Comparison of ENCODE assay signal across 19 cellular contexts in genomic region chr21:25579402-25580016, GRCh38. TPM values are rescaled to one million over a fixed set of nuclear protein-coding genes. Genes with fewer than 3 reads are reported as not detected.
A peak's percentile ranks its signal among the peaks of the same experiment; 100 is the strongest.
DNase-seq lines count a peak whose midpoint lies in the region; ATAC-seq, FAIRE-seq and TF ChIP-seq lines count a peak whose summit lies in the region.
"Had no signal": no experiment of that assay in that cellular context is flagged by ENCODE, and none has a peak within 500 bp of the region (broad histone marks: within the 10 kb centered on the region; RNA-seq: fewer than 3 reads in every experiment).

No MANE protein-coding gene starts in this region.

- H3K4me2 ChIP-seq in GM12878 (ENCODE audit: control insufficient read depth, insufficient read depth), result no peak overlapping the region
- H3K4me2 ChIP-seq: PC-9 had no signal

- H3K27ac Mint-ChIP-seq in activated naive CD4-positive, alpha-beta T cell treated with anti-CD3 and anti-CD28 coated beads, Interleukin-2, amount 50 U/mL, for 24 hours, result peak overlapping the region; percentile 93
- H3K27ac Mint-ChIP-seq in activated naive CD4-positive, alpha-beta T cell treated with anti-CD3 and anti-CD28 coated beads, Interleukin-2, amount 10 ng/mL, durations not matched to agents 7 days and 5 days, result no peak overlapping the region
- peak overlapping the region; percentile 71 for H3K27ac Mint-ChIP-seq in stimulated activated memory B cell treated with anti-CD40 and anti-IgM and Interleukin-4, amounts not matched to agents 10 μg/mL and 1 μg/mL and 100 μg/mL, for 72 hours

- H3K9me3 Mint-ChIP-seq in activated naive CD4-positive, alpha-beta T cell treated with anti-CD3 and anti-CD28 coated beads, Interleukin-2, amount 50 U/mL, for 24 hours, result no peaks in the 10 kb centered on the region
- H3K9me3 Mint-ChIP-seq in activated naive CD4-positive, alpha-beta T cell treated with anti-CD3 and anti-CD28 coated beads, Interleukin-2, amount 10 ng/mL, durations not matched to agents 7 days and 5 days, result no peaks in the 10 kb centered on the region
- H3K9me3 Mint-ChIP-seq in stimulated activated memory B cell treated with anti-CD40 and anti-IgM and Interleukin-4, amounts not matched to agents 10 μg/mL and 1 μg/mL and 100 μg/mL, for 72 hours, result no peaks in the 10 kb centered on the region

- CTCF ChIA-PET in activated naive CD4-positive, alpha-beta T cell treated with anti-CD3 and anti-CD28 coated beads, Interleukin-2, amount 10 ng/mL, durations not matched to agents 7 days and 5 days (lab: Charles Lee), result no interaction called here
- CTCF ChIA-PET in GM12878 (lab: Yijun Ruan, JAX), result no interaction called here

- no peaks in the 10 kb centered on the region for H3K9me3 ChIP-seq in GM12878 (replicated peaks; ENCODE audit: control insufficient read depth, insufficient read depth, low read length)
- H3K9me3 ChIP-seq: MG63 had no signal

- TF ChIP-seq POLR2A in GM12878 (IDR thresholded peaks at IDR 0.05; ENCODE audit: low read depth, low read length), result no peak

- peaks cover 11% of the 10 kb centered on the region for H3K4me1 ChIP-seq in GM12878 (ENCODE audit: control insufficient read depth, insufficient read depth, low read length)

- RAD21 ChIA-PET in GM12878 (lab: Charles Lee; ENCODE audit: unreplicated experiment), result interaction anchor here (14.5 kb wide), 1 partner anchor 156 kb away, joined by 253 read pairs; no protein-coding TSS in a partner anchor

- in situ Hi-C loops in GM12878 (cut with MboI), result no loop called here

- TF ChIP-seq RAD21 in GM12878 (IDR thresholded peaks at IDR 0.05; ENCODE audit: insufficient read depth, low read depth, low read length), result no peak

- no peaks in the 10 kb centered on the region for H3K27me3 Mint-ChIP-seq in activated naive CD4-positive, alpha-beta T cell treated with anti-CD3 and anti-CD28 coated beads, Interleukin-2, amount 50 U/mL, for 24 hours
- no peaks in the 10 kb centered on the region for H3K27me3 Mint-ChIP-seq in activated naive CD4-positive, alpha-beta T cell treated with anti-CD3 and anti-CD28 coated beads, Interleukin-2, amount 10 ng/mL, durations not matched to agents 7 days and 5 days
- no peaks in the 10 kb centered on the region for H3K27me3 Mint-ChIP-seq in stimulated activated memory B cell treated with anti-CD40 and anti-IgM and Interleukin-4, amounts not matched to agents 10 μg/mL and 1 μg/mL and 100 μg/mL, for 72 hours

- peaks cover 7% of the 10 kb centered on the region for H3K79me2 ChIP-seq in GM12878 (ENCODE audit: control insufficient read depth, insufficient read depth, low read length)

- POLR2A ChIA-PET in GM12878 (lab: Charles Lee), result no interaction called here

- no peak overlapping the region for H3K4me3 ChIP-seq in GM12878
- H3K4me3 ChIP-seq: GM23248, MG63, PC-9 had no signal

- no peak overlapping the region for H3K4me3 Mint-ChIP-seq in activated naive CD4-positive, alpha-beta T cell treated with anti-CD3 and anti-CD28 coated beads, Interleukin-2, amount 50 U/mL, for 24 hours
- no peak overlapping the region for H3K4me3 Mint-ChIP-seq in activated naive CD4-positive, alpha-beta T cell treated with anti-CD3 and anti-CD28 coated beads, Interleukin-2, amount 10 ng/mL, durations not matched to agents 7 days and 5 days
- peak overlapping the region; percentile 24 for H3K4me3 Mint-ChIP-seq in stimulated activated memory B cell treated with anti-CD40 and anti-IgM and Interleukin-4, amounts not matched to agents 10 μg/mL and 1 μg/mL and 100 μg/mL, for 72 hours

- H2AFZ ChIP-seq in GM12878 (ENCODE audit: control insufficient read depth, low read depth, low read length), result no peak overlapping the region
- H2AFZ ChIP-seq: GM23248, PC-9 had no signal

- H3K27ac ChIP-seq in GM12878 (ENCODE audit: control insufficient read depth, insufficient read depth), result no peak overlapping the region
- H3K27ac ChIP-seq: GM23248, PC-9 had no signal

- SMC1A ChIA-PET in GM12878 (lab: Charles Lee; ENCODE audit: uncharacterized antibody, unreplicated experiment), result no interaction called here

- H3K4me1 Mint-ChIP-seq in activated naive CD4-positive, alpha-beta T cell treated with anti-CD3 and anti-CD28 coated beads, Interleukin-2, amount 50 U/mL, for 24 hours, result peaks cover 51% of the 10 kb centered on the region
- peaks cover 39% of the 10 kb centered on the region for H3K4me1 Mint-ChIP-seq in activated naive CD4-positive, alpha-beta T cell treated with anti-CD3 and anti-CD28 coated beads, Interleukin-2, amount 10 ng/mL, durations not matched to agents 7 days and 5 days
- H3K4me1 Mint-ChIP-seq in stimulated activated memory B cell treated with anti-CD40 and anti-IgM and Interleukin-4, amounts not matched to agents 10 μg/mL and 1 μg/mL and 100 μg/mL, for 72 hours, result peaks cover 68% of the 10 kb centered on the region

- FAIRE-seq in RCC 7860 (lab: Jason Lieb, UNC) (peak; percentile 66), GM12878 (lab: Jason Lieb, UNC) (no peak)

- peaks cover 27% of the 10 kb centered on the region for H3K36me3 Mint-ChIP-seq in activated naive CD4-positive, alpha-beta T cell treated with anti-CD3 and anti-CD28 coated beads, Interleukin-2, amount 50 U/mL, for 24 hours
- H3K36me3 Mint-ChIP-seq in activated naive CD4-positive, alpha-beta T cell treated with anti-CD3 and anti-CD28 coated beads, Interleukin-2, amount 10 ng/mL, durations not matched to agents 7 days and 5 days, result peaks cover 44% of the 10 kb centered on the region
- peaks cover 64% of the 10 kb centered on the region for H3K36me3 Mint-ChIP-seq in stimulated activated memory B cell treated with anti-CD40 and anti-IgM and Interleukin-4, amounts not matched to agents 10 μg/mL and 1 μg/mL and 100 μg/mL, for 72 hours

- no peak overlapping the region for H3K9ac ChIP-seq in GM12878 (ENCODE audit: control insufficient read depth, insufficient read depth, low read length)
- H3K9ac ChIP-seq: GM23248 had no signal

- no peak for TF ChIP-seq CTCF in GM12878 (IDR thresholded peaks at IDR 0.05 in 2 of 3, conservative IDR thresholded peaks at IDR 0.05 in 1 of 3; ENCODE audit: control insufficient read depth in 2 of 3, extremely low read depth in 1 of 3, insufficient read depth in 1 of 3, low read depth in 3 of 3, low read length in 3 of 3)

- no peaks in the 10 kb centered on the region for H3K27me3 ChIP-seq in GM12878 (replicated peaks in 1 of 2; ENCODE audit: control insufficient read depth in 2 of 2, insufficient read depth in 2 of 2, low read length in 1 of 2)
- H3K27me3 ChIP-seq: MG63 had no signal

- no TSS peak for BruUV-seq in GM12878 (replicated peaks; lab: Mats Ljungman, UMichigan)

- H4K20me1 ChIP-seq in GM12878 (ENCODE audit: control insufficient read depth, insufficient read depth), result no peaks in the 10 kb centered on the region

- no peak for ATAC-seq in GM12878
- ATAC-seq in stimulated activated memory B cell treated with anti-CD40 and anti-IgM and Interleukin-4, amounts not matched to agents 10 μg/mL and 1 μg/mL and 100 μg/mL, for 72 hours, result no peak

- intact Hi-C loops in GM12878 (cut with micrococcal nuclease; ENCODE audit: unreplicated experiment), result no loop called here

- no peak for DNase-seq in activated naive CD4-positive, alpha-beta T cell treated with anti-CD3 and anti-CD28 coated beads, Interleukin-2, amount 10 ng/mL, durations not matched to agents 7 days and 5 days
- DNase-seq in RCC 7860 (ENCODE audit: low spot score) (no peak), GM12878 (ENCODE audit: low read depth, low spot score) (no peak), NCI-H510A treated with DMSO at 0.1 percent for 48 hours (lab: John Stamatoyannopoulos, UW) (no peak), NCI-H446 (lab: John Stamatoyannopoulos, UW) (no peak)
- DNase-seq: EL, GM23248, HCEC 1CT, IMR-90, Karpas-422, MG63, NCI-H1092, NCI-H146, NCI-H2081, NCI-H510A, NCI-H82, PC-9 had no signal

- 21% methylated on average over 3 of the region's 3 CpGs for WGBS in GM12878 (ENCODE audit: insufficient coverage, insufficient replicate concordance, low lambda C conversion rate, missing lambda C conversion rate)

- no peak for TF ChIP-seq EP300 in GM12878 (IDR thresholded peaks at IDR 0.05; ENCODE audit: borderline replicate concordance in 1 of 2, control insufficient read depth in 1 of 2, low read depth in 2 of 2, low read length in 2 of 2)

- peaks cover 0 to 12% of the 10 kb centered on the region in 2 experiments; a peak in 3 of 4 replicates for H3K36me3 ChIP-seq in GM12878 (ENCODE audit: control insufficient read depth in 2 of 2, insufficient read depth in 2 of 2, low read length in 1 of 2)

RNA-seq across cellular contexts. Expression of gene MRPL39, which starts 27.8 kb away (rescaled TPM):
- total RNA-seq in GM12878 (2013; cell fraction: nucleolus; rRNA removed), result 26.3 and 28.9 TPM in 2 replicates
- total RNA-seq in GM12878 (2014; rRNA removed) (80.5 and 100 TPM in 2 replicates), GM12878 (2014; rRNA removed; fragmentation: Illumina TruSeq; extraction: Trizol) (109 and 118 TPM in 2 replicates), GM12878 (2021) (68.8 and 71.4 TPM in 2 replicates)
- 44.2 TPM for polyA plus RNA-seq in GM12878 (2011; ENCODE audit: low read depth)
- polyA plus RNA-seq in GM12878 (2011; rRNA removed) (111 and 168 TPM in 2 replicates), GM12878 (2014; fragmentation: Illumina TruSeq; extraction: Trizol) (109 and 120 TPM in 2 replicates), GM12878 (2014; fragmentation: Nextera tagmentation; extraction: Ambion mirVana) (100 to 1,000 TPM; 220 to 292 TPM), GM12878 (2014; rRNA removed) (95.4 and 122 TPM in 2 replicates), GM12878 (2016; fragmentation: Nextera tagmentation; extraction: Ambion mirVana) (100 to 1,000 TPM; 221 to 230 TPM)
- 37.9 and 47.8 TPM in 2 replicates for polyA plus RNA-seq in GM12878 (2011; cell fraction: cytosol; rRNA removed)
- 35.7 and 43.6 TPM in 2 replicates for polyA plus RNA-seq in GM12878 (2011; cell fraction: nucleus; rRNA removed)
- 60.8 and 75.2 TPM in 2 replicates for polyA plus RNA-seq in GM12878 (2012)
- polyA minus RNA-seq in GM12878 (2011; rRNA and poly(A)+ RNA removed), result 33.3 and 48.9 TPM in 2 replicates
- polyA minus RNA-seq in GM12878 (2011; cell fraction: cytosol; rRNA and poly(A)+ RNA removed), result 16.8 and 20.9 TPM in 2 replicates
- 14.6 and 18.8 TPM in 2 replicates for polyA minus RNA-seq in GM12878 (2011; cell fraction: nucleus; rRNA and poly(A)+ RNA removed)

RNA-seq across cellular contexts. Expression of gene JAM2, which starts 59.5 kb away (rescaled TPM):
- total RNA-seq in GM12878 (2013; cell fraction: nucleolus; rRNA removed), result 13.6 and 17.2 TPM in 2 replicates
- total RNA-seq in GM12878 (2014; rRNA removed), result 2.7 and 3.9 TPM in 2 replicates
- 6.4 and 7.1 TPM in 2 replicates for total RNA-seq in GM12878 (2014; rRNA removed; fragmentation: Illumina TruSeq; extraction: Trizol)
- 6.7 and 9.6 TPM in 2 replicates for total RNA-seq in GM12878 (2021)
- polyA plus RNA-seq in GM12878 (2011; ENCODE audit: low read depth), result 6.1 TPM
- polyA plus RNA-seq in GM12878 (2011; rRNA removed), result 30.4 and 45.2 TPM in 2 replicates
- polyA plus RNA-seq in GM12878 (2011; cell fraction: cytosol; rRNA removed), result 10.1 and 14.5 TPM in 2 replicates
- polyA plus RNA-seq in GM12878 (2011; cell fraction: nucleus; rRNA removed), result 30.1 and 47.9 TPM in 2 replicates
- polyA plus RNA-seq in GM12878 (2012), result 6.8 and 14.9 TPM in 2 replicates
- polyA plus RNA-seq in GM12878 (2014; fragmentation: Illumina TruSeq; extraction: Trizol), result 10.4 and 15.9 TPM in 2 replicates
- polyA plus RNA-seq in GM12878 (2014; fragmentation: Nextera tagmentation; extraction: Ambion mirVana), result 1 to 10 TPM; 2.1 to 4.3 TPM
- 8.1 and 9.4 TPM in 2 replicates for polyA plus RNA-seq in GM12878 (2014; rRNA removed)
- 10 to 100 TPM in 1 of 2 experiments, 1 to 10 TPM in 1; 9.1 to 10.8 TPM for polyA plus RNA-seq in GM12878 (2016; fragmentation: Nextera tagmentation; extraction: Ambion mirVana)
- polyA minus RNA-seq in GM12878 (2011; rRNA and poly(A)+ RNA removed), result 11.6 and 15.1 TPM in 2 replicates
- polyA minus RNA-seq in GM12878 (2011; cell fraction: cytosol; rRNA and poly(A)+ RNA removed), result 2.8 and 4.4 TPM in 2 replicates
- polyA minus RNA-seq in GM12878 (2011; cell fraction: nucleus; rRNA and poly(A)+ RNA removed), result 10.3 and 16.5 TPM in 2 replicates
- total RNA-seq: PC-9 had no signal
